In the genomic region with DNA sequence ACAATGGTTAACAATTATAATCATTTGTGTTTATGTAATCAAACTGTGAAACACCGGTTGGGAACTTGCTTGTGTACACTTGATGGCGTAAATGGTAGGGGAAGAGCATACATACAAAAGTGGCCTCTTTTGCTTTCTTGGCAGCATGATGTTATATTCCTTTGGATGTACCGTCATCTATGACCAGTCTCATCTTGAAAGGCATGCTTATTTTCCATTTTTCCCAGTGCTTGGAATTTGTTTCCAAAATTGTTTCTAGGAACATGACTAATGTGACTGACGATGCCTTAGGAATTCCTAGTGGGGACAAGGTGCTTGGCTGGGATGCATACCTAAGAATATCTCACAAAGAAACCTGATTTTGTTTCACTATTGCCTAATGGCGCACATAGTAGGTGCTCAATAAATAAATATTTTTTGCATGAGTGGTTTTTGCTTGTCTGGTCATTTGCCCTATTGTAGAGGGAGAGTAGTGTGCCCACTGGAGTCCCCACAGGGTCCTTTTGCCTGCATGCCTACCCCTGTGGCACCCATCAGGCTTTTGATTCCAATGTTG, we compare ENCODE assay signal across 8 cellular contexts. TPM values are rescaled to one million over a fixed set of nuclear protein-coding genes. Genes with fewer than 3 reads are reported as not detected.
DNase-seq lines count a peak whose midpoint lies in the region; ATAC-seq, FAIRE-seq and TF ChIP-seq lines count a peak whose summit lies in the region.

No MANE protein-coding gene starts in this region.

- CTCF ChIA-PET in GM10248 (lab: Yijun Ruan, JAX), result interaction anchor here (1.2 to 6.8 kb wide), 2 partner anchors 18 to 35 kb away, joined by 3 to 40 read pairs; no protein-coding TSS in a partner anchor

- H3K79me2 ChIP-seq in astrocyte (ENCODE audit: insufficient read depth, low read length), result peaks cover 40% of the 10 kb centered on the region

- peaks cover 22% of the 10 kb centered on the region for H3K36me3 Mint-ChIP-seq in astrocyte (ENCODE audit: low read depth, unreplicated experiment)

- DNase-seq in heart left ventricle (no peak), cardiac septum (ENCODE audit: low spot score) (no peak), astrocyte (ENCODE audit: low read depth) (peak; percentile 87), left colon (no peak), upper lobe of left lung (no peak), GM10248 (ENCODE audit: extremely low spot score) (no peak)
- DNase-seq in stimulated activated CD4-positive, alpha-beta T cell treated with anti-CD3 and anti-CD28 coated beads, Interleukin-12 subunit alpha, Interleukin-12 subunit beta, amount 100 ng/mL, for 4 hours, result no peak

- H3K27ac Mint-ChIP-seq in astrocyte (ENCODE audit: unreplicated experiment), result peak overlapping the region; percentile 0

- peak; percentile 32 for FAIRE-seq in astrocyte (lab: Jason Lieb, UNC)

- peaks cover 12% of the 10 kb centered on the region for H3K4me1 Mint-ChIP-seq in astrocyte (ENCODE audit: low read depth, unreplicated experiment)

- POLR2A ChIA-PET in GM10248 (lab: Yijun Ruan, JAX), result no interaction called here

- TF ChIP-seq POLR2A in heart left ventricle (IDR thresholded peaks at IDR 0.05) (no peak), upper lobe of left lung (IDR thresholded peaks at IDR 0.05) (no peak)

- TF ChIP-seq EP300 in upper lobe of left lung (IDR thresholded peaks at IDR 0.05), result no peak

- peaks cover 50% of the 10 kb centered on the region for H4K20me1 ChIP-seq in astrocyte (ENCODE audit: insufficient read depth, low read length)

- peaks cover 8 to 30% (median 20%) of the 10 kb centered on the region in 12 donors for H3K4me1 ChIP-seq in heart left ventricle
- H3K4me1 ChIP-seq in astrocyte (ENCODE audit: insufficient read depth, low read length), result peaks cover 25% of the 10 kb centered on the region
- peaks cover 14 to 22% (median 16%) of the 10 kb centered on the region in 4 donors for H3K4me1 ChIP-seq in upper lobe of left lung

- H3K4me3 ChIP-seq in heart left ventricle, result no peak overlapping the region
- peak overlapping the region; percentile 12 for H3K4me3 ChIP-seq in astrocyte (ENCODE audit: insufficient read depth, low read depth, low read length)
- no peak overlapping the region for H3K4me3 ChIP-seq in upper lobe of left lung

- intact Hi-C loops in heart left ventricle (cut with DNase I), result no loop called here
- intact Hi-C loops in cardiac septum (cut with DNase I), result no loop called here
- intact Hi-C loops in left colon (cut with DNase I, micrococcal nuclease), result no loop called here

- H3K4me2 ChIP-seq in astrocyte (ENCODE audit: low read length), result peak overlapping the region; percentile 70

- no peaks in the 10 kb centered on the region for H3K27me3 ChIP-seq in heart left ventricle
- H3K27me3 ChIP-seq in astrocyte (ENCODE audit: insufficient read depth, low read length), result no peaks in the 10 kb centered on the region
- H3K27me3 ChIP-seq in upper lobe of left lung, result no peaks in the 10 kb centered on the region

- H3K9ac ChIP-seq in astrocyte (ENCODE audit: low read length), result peak overlapping the region; percentile 65

- ATAC-seq in heart left ventricle, result no peak
- peak; percentile 20 for ATAC-seq in left colon
- no peak for ATAC-seq in upper lobe of left lung (ENCODE audit: low FRiP score in 2 of 2)
- ATAC-seq in GM18511 (IDR thresholded peaks at IDR 0.05; ENCODE audit: unreplicated experiment), result no peak

- no peaks in the 10 kb centered on the region for H3K27me3 Mint-ChIP-seq in astrocyte (ENCODE audit: low read depth, unreplicated experiment)

- H3K27ac ChIP-seq in heart left ventricle (peak overlapping the region in 9 of 12 donors; percentile 13 to 78 (median 54)), astrocyte (ENCODE audit: low read depth, low read length) (peak overlapping the region; percentile 92), upper lobe of left lung (peak overlapping the region; percentile 19 to 68 (median 46))

- WGBS in heart left ventricle, 4 donors, result 72 to 80% (median 78%) methylated on average over 5 of the region's 5 CpGs
- WGBS in upper lobe of left lung, 2 donors, result 67 to 70% methylated on average over 5 of the region's 5 CpGs

- TF ChIP-seq CTCF in heart left ventricle (IDR thresholded peaks at IDR 0.05) (no peak), astrocyte (IDR thresholded peaks at IDR 0.05; ENCODE audit: insufficient read depth, low read depth, low read length) (no peak), upper lobe of left lung (IDR thresholded peaks at IDR 0.05) (no peak), GM10248 (IDR thresholded peaks at IDR 0.05; ENCODE audit: control extremely low read depth, extremely low read depth, low read depth, missing control alignments) (no peak)

- no peaks in the 10 kb centered on the region for H3K9me3 Mint-ChIP-seq in astrocyte (ENCODE audit: unreplicated experiment)

- no peak overlapping the region for H2AFZ ChIP-seq in astrocyte (ENCODE audit: low read depth, low read length)

- H3K9me3 ChIP-seq in heart left ventricle (no peaks in the 10 kb centered on the region), astrocyte (ENCODE audit: insufficient read depth, low read depth, low read length) (no peaks in the 10 kb centered on the region), upper lobe of left lung (no peaks in the 10 kb centered on the region)

- H3K36me3 ChIP-seq in heart left ventricle, result peaks cover 0 to 84% (median 39%) of the 10 kb centered on the region in 9 donors
- peaks cover 24% of the 10 kb centered on the region for H3K36me3 ChIP-seq in astrocyte (ENCODE audit: insufficient read depth, low read length)
- peaks cover 0 to 35% (median 23%) of the 10 kb centered on the region in 4 donors for H3K36me3 ChIP-seq in upper lobe of left lung

- H3K4me3 Mint-ChIP-seq in astrocyte (ENCODE audit: unreplicated experiment), result no peak overlapping the region

RNA-seq across cellular contexts. Expression of a gene that starts 45.5 kb away (rescaled TPM):
- total RNA-seq in heart left ventricle (10 to 100 TPM; 30.5 to 58.7 (median 49.7) TPM), cardiac septum (45.0 TPM), astrocyte (107 and 133 TPM in 2 replicates), left colon (10 to 100 TPM; 58.4 to 60.7 TPM), upper lobe of left lung (10 to 100 TPM; 31.1 to 61.2 (median 55.3) TPM)
- 10 to 100 TPM; 15.7 to 84.1 TPM for polyA plus RNA-seq in heart left ventricle

RNA-seq across cellular contexts. Expression of a gene that starts 54.9 kb away (rescaled TPM):
- total RNA-seq in heart left ventricle (1 to 10 TPM; 1.9 to 5.4 (median 4.6) TPM), cardiac septum (4.4 TPM), astrocyte (43.5 and 54.6 TPM in 2 replicates), left colon (10 to 100 TPM; 18.9 to 32.9 TPM), upper lobe of left lung (10 to 100 TPM in 4 of 6 donors, 1 to 10 TPM in 2; 7.4 to 29.3 (median 15.9) TPM)
- polyA plus RNA-seq in heart left ventricle, result 1 to 10 TPM; 3.8 to 5.0 TPM
